ENCODE assay signal across 8 cellular contexts in genomic region chr13:94192576-94192975, GRCh38.
DNase-seq lines count a peak whose midpoint lies in the region; ATAC-seq lines count a peak whose summit lies in the region.

No MANE protein-coding gene starts in this region.

- intact Hi-C loops in naive thymus-derived CD4-positive, alpha-beta T cell (cut with micrococcal nuclease) = no loop called here

- H3K4me1 Mint-ChIP-seq in activated T-cell treated with anti-CD3 and anti-CD28 coated beads, Interleukin-2, amount 50 U/mL, for 4 hours (ENCODE audit: low read depth) = no peaks in the 10 kb centered on the region
- peaks cover 0 to 7% (median 0%) of the 10 kb centered on the region in 7 donors for H3K4me1 Mint-ChIP-seq in naive thymus-derived CD4-positive, alpha-beta T cell

- H3K27me3 ChIP-seq in naive thymus-derived CD4-positive, alpha-beta T cell (ENCODE audit: control insufficient read depth in 2 of 2, insufficient read depth in 2 of 2, low read length in 2 of 2) = no peaks in the 10 kb centered on the region

- POLR2A ChIA-PET in naive thymus-derived CD4-positive, alpha-beta T cell (lab: Charles Lee) = no interaction called here

- no peak for ATAC-seq in activated T-cell treated with anti-CD3 and anti-CD28 coated beads, Interleukin-2, amount 50 U/mL, for 4 hours
- ATAC-seq in naive thymus-derived CD4-positive, alpha-beta T cell = peak; percentile 40
- ATAC-seq in GM18517 (IDR thresholded peaks at IDR 0.05; ENCODE audit: unreplicated experiment) (no peak), GM18909 (IDR thresholded peaks at IDR 0.05; ENCODE audit: poor library complexity, unreplicated experiment) (no peak), HG02870 (IDR thresholded peaks at IDR 0.05; ENCODE audit: unreplicated experiment) (no peak)

- H3K27ac Mint-ChIP-seq in naive thymus-derived CD4-positive, alpha-beta T cell = no peak overlapping the region

- no peak overlapping the region for H3K4me3 ChIP-seq in naive thymus-derived CD4-positive, alpha-beta T cell (ENCODE audit: low read length)

- H3K9me3 ChIP-seq in naive thymus-derived CD4-positive, alpha-beta T cell (ENCODE audit: control insufficient read depth in 2 of 3, low read length in 3 of 3) = no peaks in the 10 kb centered on the region

- no peaks in the 10 kb centered on the region for H3K9me3 Mint-ChIP-seq in activated T-cell treated with anti-CD3 and anti-CD28 coated beads, Interleukin-2, amount 50 U/mL, for 4 hours
- no peaks in the 10 kb centered on the region for H3K9me3 Mint-ChIP-seq in naive thymus-derived CD4-positive, alpha-beta T cell

- DNase-seq in activated T-cell treated with anti-CD3 and anti-CD28 coated beads for 48 hours (ENCODE audit: low read depth) = peak; percentile 9
- no peak for DNase-seq in activated T-cell treated with anti-CD3 and anti-CD28 coated beads, Interleukin-2, amount 50 U/mL, for 4 hours
- peak; percentile 45 for DNase-seq in LHCN-M2 (ENCODE audit: low read depth)
- DNase-seq in amniotic epithelial cell (ENCODE audit: low read depth) = peak; percentile 66
- no peak for DNase-seq in naive thymus-derived CD4-positive, alpha-beta T cell

- H3K4me3 Mint-ChIP-seq in activated T-cell treated with anti-CD3 and anti-CD28 coated beads, Interleukin-2, amount 50 U/mL, for 4 hours = no peak overlapping the region
- H3K4me3 Mint-ChIP-seq in naive thymus-derived CD4-positive, alpha-beta T cell = no peak overlapping the region

- no peaks in the 10 kb centered on the region for H3K4me1 ChIP-seq in naive thymus-derived CD4-positive, alpha-beta T cell (ENCODE audit: control insufficient read depth in 2 of 2, insufficient read depth in 2 of 2, low read length in 2 of 2)

- CTCF ChIA-PET in naive thymus-derived CD4-positive, alpha-beta T cell (lab: Charles Lee) = no interaction called here

- H3K36me3 ChIP-seq in naive thymus-derived CD4-positive, alpha-beta T cell (ENCODE audit: control insufficient read depth in 2 of 3, insufficient read depth in 3 of 3, low read length in 3 of 3) = no peaks in the 10 kb centered on the region

- H3K27me3 Mint-ChIP-seq in activated T-cell treated with anti-CD3 and anti-CD28 coated beads, Interleukin-2, amount 50 U/mL, for 4 hours (ENCODE audit: low read depth) = peaks cover 3% of the 10 kb centered on the region
- peaks cover 0 to 5% (median 0%) of the 10 kb centered on the region in 5 donors for H3K27me3 Mint-ChIP-seq in naive thymus-derived CD4-positive, alpha-beta T cell

- no peak overlapping the region for H3K27ac ChIP-seq in naive thymus-derived CD4-positive, alpha-beta T cell (ENCODE audit: low read depth, low read length)

- no peaks in the 10 kb centered on the region for H3K36me3 Mint-ChIP-seq in activated T-cell treated with anti-CD3 and anti-CD28 coated beads, Interleukin-2, amount 50 U/mL, for 4 hours (ENCODE audit: insufficient read depth)
- H3K36me3 Mint-ChIP-seq in naive thymus-derived CD4-positive, alpha-beta T cell = no peaks in the 10 kb centered on the region

Comparison
In these comparisons a context has a peak if more than half of its experiments do, and no peak if none do; other contexts are left out.
1. DNase-seq: peak in activated T-cell treated with anti-CD3 and anti-CD28 coated beads for 48 hours (single experiment), LHCN-M2 (single experiment) and amniotic epithelial cell (single experiment); none in activated T-cell treated with anti-CD3 and anti-CD28 coated beads, Interleukin-2, amount 50 U/mL, for 4 hours (single experiment) and naive thymus-derived CD4-positive, alpha-beta T cell (0 of 9).